17 cellular contexts compared by ENCODE assay signal in genomic region chr21:33567914-33568313, GRCh38.
"Had no signal": no experiment of that assay in that cellular context is flagged by ENCODE, and none has a peak within 500 bp of the region (broad histone marks: within the 10 kb centered on the region; RNA-seq: fewer than 3 reads in every experiment).

No MANE protein-coding gene starts in this region.

- H3K9me3 ChIP-seq: heart left ventricle, mucosa of descending colon, upper lobe of right lung had no signal

- H3K4me3 ChIP-seq: heart left ventricle, mucosa of descending colon, SK-N-MC, upper lobe of right lung had no signal

- H3K4me1 ChIP-seq: upper lobe of right lung had no signal

- H3K9me3 Mint-ChIP-seq: endodermal cell; nephron; T-helper 1 cell treated with Interleukin-12 subunit alpha and Interleukin-12 subunit beta and Interleukin-4 antibody, amounts not matched to agents 30 μg/mL and 1 μg/mL, for 36 hours had no signal

- H3K4me1 Mint-ChIP-seq: endodermal cell, nephron had no signal

- DNase-seq: activated CD8-positive, alpha-beta memory T cell treated with anti-CD3 and anti-CD28 coated beads for 24 hours; activated effector memory CD4-positive, alpha-beta T cell treated with Interleukin-2 at 50 U/mL for 16 hours; amniotic stem cell; cerebellar nuclear complex; dermis blood vessel endothelial cell; endodermal cell; heart left ventricle; mammary epithelial cell; mucosa of descending colon; stimulated activated naive CD4-positive, alpha-beta T cell treated with Interleukin-2 at 50 U/mL for 16 hours; upper lobe of right lung had no signal

- H3K4me3 Mint-ChIP-seq: endodermal cell; nephron; T-helper 1 cell treated with Interleukin-12 subunit alpha and Interleukin-12 subunit beta and Interleukin-4 antibody, amounts not matched to agents 30 μg/mL and 1 μg/mL, for 36 hours had no signal

- H3K27me3 ChIP-seq: heart left ventricle, upper lobe of right lung had no signal

- H3K27ac Mint-ChIP-seq: endodermal cell; T-helper 1 cell treated with Interleukin-12 subunit alpha and Interleukin-12 subunit beta and Interleukin-4 antibody, amounts not matched to agents 30 μg/mL and 1 μg/mL, for 36 hours had no signal

- H3K27ac ChIP-seq: heart left ventricle, upper lobe of right lung had no signal

- ATAC-seq: esophagus mucosa, heart left ventricle, mucosa of descending colon, Right ventricle myocardium inferior, sciatic nerve, upper lobe of right lung had no signal
